In the genomic region with DNA sequence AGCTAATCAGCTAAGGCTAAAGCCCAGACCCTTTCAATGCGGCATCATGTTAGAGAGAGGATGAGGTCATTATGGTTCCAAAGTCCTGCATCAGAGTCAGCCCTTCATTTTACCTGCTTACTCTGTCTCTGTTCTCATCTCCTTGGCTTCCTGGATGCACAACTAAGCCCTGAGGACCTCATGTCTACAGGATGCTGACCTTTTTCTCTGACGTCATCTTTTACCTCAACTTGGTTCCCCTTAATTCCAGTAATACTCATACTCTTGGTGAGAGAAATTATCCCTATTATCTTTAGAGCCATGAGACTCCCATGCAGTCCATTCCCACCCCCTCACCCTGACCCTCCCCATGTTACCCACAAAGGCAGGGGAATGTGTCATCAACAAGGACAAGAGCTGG, we compare ENCODE assay signal across 29 cellular contexts.
A peak's percentile ranks its signal among the peaks of the same experiment; 100 is the strongest.
DNase-seq lines count a peak whose midpoint lies in the region; ATAC-seq, FAIRE-seq and TF ChIP-seq lines count a peak whose summit lies in the region.
"Had no signal": no experiment of that assay in that cellular context is flagged by ENCODE, and none has a peak within 500 bp of the region (broad histone marks: within the 10 kb centered on the region; RNA-seq: fewer than 3 reads in every experiment).

No MANE protein-coding gene starts in this region.

- WGBS in HepG2 (ENCODE audit: low lambda C conversion rate): 30% methylated on average over 2 of the region's 2 CpGs
- WGBS in right lobe of liver (ENCODE audit: insufficient coverage, low coverage, low lambda C conversion rate, missing lambda C conversion rate): 60% methylated on average over 2 of the region's 2 CpGs
- 89 to 97% (median 95%) methylated on average over 2 of the region's 2 CpGs for WGBS in spleen, 5 donors

- H3K9me3 ChIP-seq in HepG2 (ENCODE audit: low read length): peaks cover 95% of the 10 kb centered on the region
- no peaks in the 10 kb centered on the region for H3K9me3 ChIP-seq in right lobe of liver
- H3K9me3 ChIP-seq in HEK293 (ENCODE audit: control insufficient read depth, insufficient read depth, low read depth, low read length): no peaks in the 10 kb centered on the region
- H3K9me3 ChIP-seq in spleen: peaks cover 0 to 8% (median 0%) of the 10 kb centered on the region in 8 donors
- H3K9me3 ChIP-seq: A549; BE2C; BLaER1; BLaER1 treated with 17β-estradiol and CSF1 and Interleukin-3, amounts not matched to agents 10 nM and 100 nM; Caco-2 had no signal

- H3K4me1 ChIP-seq in HepG2 (ENCODE audit: insufficient read depth, low read length) (no peaks in the 10 kb centered on the region), right lobe of liver (no peaks in the 10 kb centered on the region), HEK293 (ENCODE audit: control insufficient read depth, insufficient read depth, low read length) (no peaks in the 10 kb centered on the region), spleen (no peaks in the 10 kb centered on the region)
- H3K4me1 ChIP-seq: A549; BE2C; BLaER1; BLaER1 treated with 17β-estradiol and CSF1 and Interleukin-3, amounts not matched to agents 10 nM and 100 nM; Caco-2 had no signal

- in situ Hi-C loops in HepG2 (cut with HindIII; ENCODE audit: extremely low pct_ligation_motif_present, low pct_unique_long_range_greater_than_20kb): no loop called here

- POLR2A ChIA-PET in HepG2 (lab: Yijun Ruan, JAX): no interaction called here
- POLR2A ChIA-PET in HEK293 (lab: Yijun Ruan, JAX): no interaction called here

- TF ChIP-seq RAD21 in HepG2 (CRISPR knock-in tag; IDR thresholded peaks at IDR 0.05): no peak

- H2AFZ ChIP-seq in HepG2 (ENCODE audit: low read length): no peak overlapping the region

- H4K20me1 ChIP-seq in HepG2 (ENCODE audit: insufficient read depth, low read length): no peaks in the 10 kb centered on the region
- H4K20me1 ChIP-seq: BLaER1; BLaER1 treated with 17β-estradiol and CSF1 and Interleukin-3, amounts not matched to agents 10 nM and 100 nM had no signal

- H3K36me3 ChIP-seq in HepG2 (replicated peaks in 1 of 2; ENCODE audit: control insufficient read depth in 1 of 2, insufficient read depth in 2 of 2, low read length in 2 of 2): no peaks in the 10 kb centered on the region
- no peaks in the 10 kb centered on the region for H3K36me3 ChIP-seq in right lobe of liver
- H3K36me3 ChIP-seq in HEK293 (ENCODE audit: control insufficient read depth in 2 of 2, insufficient read depth in 1 of 2, low read length in 2 of 2): no peaks in the 10 kb centered on the region
- no peaks in the 10 kb centered on the region for H3K36me3 ChIP-seq in spleen
- H3K36me3 ChIP-seq: BE2C; BLaER1; BLaER1 treated with 17β-estradiol and CSF1 and Interleukin-3, amounts not matched to agents 10 nM and 100 nM had no signal

- intact Hi-C loops in HepG2 (cut with micrococcal nuclease; ENCODE audit: unreplicated experiment): no loop called here
- intact Hi-C loops in right lobe of liver (cut with DNase I): no loop called here
- intact Hi-C loops in spleen (cut with DNase I; ENCODE audit: low total_unique reads): no loop called here

- no peak for TF ChIP-seq EP300 in HepG2 (IDR thresholded peaks at IDR 0.05; ENCODE audit: low read depth in 2 of 2, low read length in 2 of 2)
- TF ChIP-seq EP300 in HepG2 (CRISPR knock-in tag; IDR thresholded peaks at IDR 0.05; ENCODE audit: borderline replicate concordance): no peak

- no peak for ATAC-seq in HepG2
- no peak for ATAC-seq in right lobe of liver
- ATAC-seq: A549; CD8-positive, alpha-beta T cell had no signal

- H3K4me3 ChIP-seq in HepG2 (replicated peaks in 1 of 3; ENCODE audit: insufficient read depth in 1 of 3, low read depth in 2 of 3, low read length in 3 of 3) (no peak overlapping the region), right lobe of liver (no peak overlapping the region), HEK293 (ENCODE audit: low read depth, low read length) (no peak overlapping the region), spleen (no peak overlapping the region)
- H3K4me3 ChIP-seq: A549; BLaER1; BLaER1 treated with 17β-estradiol and CSF1 and Interleukin-3, amounts not matched to agents 10 nM and 100 nM had no signal

- no peak overlapping the region for H3K9ac ChIP-seq in HepG2 (ENCODE audit: insufficient read depth, low read depth, low read length)
- H3K9ac ChIP-seq: BLaER1; BLaER1 treated with 17β-estradiol and CSF1 and Interleukin-3, amounts not matched to agents 10 nM and 100 nM had no signal

- TF ChIP-seq CTCF in HepG2 (CRISPR knock-in tag; IDR thresholded peaks at IDR 0.05): no peak
- TF ChIP-seq CTCF in right lobe of liver (IDR thresholded peaks at IDR 0.05): no peak
- TF ChIP-seq CTCF in HEK293 (tag by site-specific recombination; IDR thresholded peaks at IDR 0.05): no peak
- TF ChIP-seq CTCF in spleen (IDR thresholded peaks at IDR 0.05 in 8 of 11, conservative IDR thresholded peaks at IDR 0.05 in 3 of 11): no peak

- DNase-seq in HepG2 (ENCODE audit: low spot score) (no peak), right lobe of liver (no peak), spleen (no peak)
- DNase-seq: 8988T; ACHN; AML-193; BE2C; C1 segment of cervical spinal cord; Caco-2; Calu3; CD4-positive, alpha-beta memory T cell; CD4-positive, alpha-beta T cell; CD4-positive, CD25-positive, alpha-beta regulatory T cell; CD8-positive, alpha-beta memory T cell; CD8-positive, alpha-beta T cell; COR-L47; DMS 273 treated with DMSO at 0.1 percent for 48 hours; DMS153; DMS53; DND-41; EL had no signal

- no peak for FAIRE-seq in HepG2 (lab: Jason Lieb, UNC)
- FAIRE-seq: A204.1, A549, D721Med had no signal

- CTCF ChIA-PET in HepG2 (lab: Yijun Ruan, JAX; ENCODE audit: low intra/inter-chr PET ratio, low total read pairs): no interaction called here
- CTCF ChIA-PET in HEK293 (lab: Yijun Ruan, JAX): no interaction called here

- H3K27ac ChIP-seq in HepG2 (ENCODE audit: extremely low read length, insufficient read depth, low read length): no peak overlapping the region
- no peak overlapping the region for H3K27ac ChIP-seq in right lobe of liver
- H3K27ac ChIP-seq in HEK293 (ENCODE audit: extremely low read depth, low read depth, low read length): no peak overlapping the region
- H3K27ac ChIP-seq in spleen: no peak overlapping the region
- H3K27ac ChIP-seq: 22Rv1; A549; BLaER1; BLaER1 treated with 17β-estradiol and CSF1 and Interleukin-3, amounts not matched to agents 10 nM and 100 nM; C4-2B had no signal

- no peak overlapping the region for H3K4me2 ChIP-seq in HepG2 (ENCODE audit: low read depth, low read length)
- H3K4me2 ChIP-seq: A549; BLaER1; BLaER1 treated with 17β-estradiol and CSF1 and Interleukin-3, amounts not matched to agents 10 nM and 100 nM had no signal

- no peak for TF ChIP-seq POLR2A in HepG2 (IDR thresholded peaks at IDR 0.05; ENCODE audit: insufficient read depth in 1 of 2, low read depth in 2 of 2, low read length in 2 of 2)
- TF ChIP-seq POLR2A in right lobe of liver (IDR thresholded peaks at IDR 0.05): no peak
- TF ChIP-seq POLR2A in spleen (IDR thresholded peaks at IDR 0.05): no peak

- BruUV-seq in HepG2 (replicated peaks; lab: Mats Ljungman, UMichigan): no TSS peak

- H3K79me2 ChIP-seq in HepG2 (ENCODE audit: insufficient read depth, low read length): no peaks in the 10 kb centered on the region

- no peaks in the 10 kb centered on the region for H3K27me3 ChIP-seq in HepG2 (ENCODE audit: control insufficient read depth in 1 of 2, insufficient read depth in 2 of 2, low read length in 2 of 2)
- no peaks in the 10 kb centered on the region for H3K27me3 ChIP-seq in right lobe of liver
- no peaks in the 10 kb centered on the region for H3K27me3 ChIP-seq in spleen (replicated peaks in 1 of 7)
- H3K27me3 ChIP-seq: BLaER1; BLaER1 treated with 17β-estradiol and CSF1 and Interleukin-3, amounts not matched to agents 10 nM and 100 nM had no signal

TF ChIP-seq in HepG2, 621 proteins besides CTCF, POLR2A, EP300 and RAD21:
- TF ChIP-seq ATF7 (IDR thresholded peaks at IDR 0.05): peak; percentile 98
- TF ChIP-seq ATF7 (CRISPR knock-in tag; IDR thresholded peaks at IDR 0.05): no peak
- no peak for TF ChIP-seq HMGA1 (CRISPR knock-in tag; conservative IDR thresholded peaks at IDR 0.05)
- TF ChIP-seq HNF4A (CRISPR knock-in tag; IDR thresholded peaks at IDR 0.05): no peak
- TF ChIP-seq U2AF2 (IDR thresholded peaks at IDR 0.05; ENCODE audit: low read depth, low read length): no peak
- no peak for TF ChIP-seq KDM5A (IDR thresholded peaks at IDR 0.05; ENCODE audit: borderline replicate concordance, low read length)
- TF ChIP-seq CREB1 (IDR thresholded peaks at IDR 0.05): peak; percentile 96
- no peak for TF ChIP-seq CREB1 (CRISPR knock-in tag; IDR thresholded peaks at IDR 0.05)

TF ChIP-seq in HEK293, 187 proteins besides CTCF, POLR2A, EP300 and RAD21:
- TF ChIP-seq, protein P1, sequence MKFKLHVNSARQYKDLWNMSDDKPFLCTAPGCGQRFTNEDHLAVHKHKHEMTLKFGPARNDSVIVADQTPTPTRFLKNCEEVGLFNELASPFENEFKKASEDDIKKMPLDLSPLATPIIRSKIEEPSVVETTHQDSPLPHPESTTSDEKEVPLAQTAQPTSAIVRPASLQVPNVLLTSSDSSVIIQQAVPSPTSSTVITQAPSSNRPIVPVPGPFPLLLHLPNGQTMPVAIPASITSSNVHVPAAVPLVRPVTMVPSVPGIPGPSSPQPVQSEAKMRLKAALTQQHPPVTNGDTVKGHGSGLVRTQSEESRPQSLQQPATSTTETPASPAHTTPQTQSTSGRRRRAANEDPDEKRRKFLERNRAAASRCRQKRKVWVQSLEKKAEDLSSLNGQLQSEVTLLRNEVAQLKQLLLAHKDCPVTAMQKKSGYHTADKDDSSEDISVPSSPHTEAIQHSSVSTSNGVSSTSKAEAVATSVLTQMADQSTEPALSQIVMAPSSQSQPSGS (tag by site-specific recombination; IDR thresholded peaks at IDR 0.05; ENCODE audit: low read depth): peak; percentile 43; the same call in 1 of the 2 replicates
- no peak for TF ChIP-seq ZNF133 (tag by site-specific recombination; IDR thresholded peaks at IDR 0.05)
